ENCODE assay signal across 1 cellular context in genomic region chr19:18949858-18950257, GRCh38.
A peak's percentile ranks its signal among the peaks of the same experiment; 100 is the strongest.
TF ChIP-seq lines count a peak whose summit lies in the region.

No MANE protein-coding gene starts in this region.

TF ChIP-seq in HepG2, 621 proteins besides CTCF, POLR2A, EP300 and RAD21:
- TF ChIP-seq ZNF160 (CRISPR knock-in tag; IDR thresholded peaks at IDR 0.05) (no peak), ZNF629 (CRISPR knock-in tag; conservative IDR thresholded peaks at IDR 0.05) (peak; percentile 86), FUBP1 (CRISPR knock-in tag; IDR thresholded peaks at IDR 0.05; ENCODE audit: borderline replicate concordance) (no peak), ZMYM3 (CRISPR knock-in tag; IDR thresholded peaks at IDR 0.05) (peak; percentile 52), HINFP (CRISPR knock-in tag; IDR thresholded peaks at IDR 0.05; ENCODE audit: low read depth) (no peak), HDAC1 (CRISPR knock-in tag; IDR thresholded peaks at IDR 0.05) (no peak), GLI4 (CRISPR knock-in tag; IDR thresholded peaks at IDR 0.05; ENCODE audit: borderline replicate concordance) (no peak)
